In the genomic region with DNA sequence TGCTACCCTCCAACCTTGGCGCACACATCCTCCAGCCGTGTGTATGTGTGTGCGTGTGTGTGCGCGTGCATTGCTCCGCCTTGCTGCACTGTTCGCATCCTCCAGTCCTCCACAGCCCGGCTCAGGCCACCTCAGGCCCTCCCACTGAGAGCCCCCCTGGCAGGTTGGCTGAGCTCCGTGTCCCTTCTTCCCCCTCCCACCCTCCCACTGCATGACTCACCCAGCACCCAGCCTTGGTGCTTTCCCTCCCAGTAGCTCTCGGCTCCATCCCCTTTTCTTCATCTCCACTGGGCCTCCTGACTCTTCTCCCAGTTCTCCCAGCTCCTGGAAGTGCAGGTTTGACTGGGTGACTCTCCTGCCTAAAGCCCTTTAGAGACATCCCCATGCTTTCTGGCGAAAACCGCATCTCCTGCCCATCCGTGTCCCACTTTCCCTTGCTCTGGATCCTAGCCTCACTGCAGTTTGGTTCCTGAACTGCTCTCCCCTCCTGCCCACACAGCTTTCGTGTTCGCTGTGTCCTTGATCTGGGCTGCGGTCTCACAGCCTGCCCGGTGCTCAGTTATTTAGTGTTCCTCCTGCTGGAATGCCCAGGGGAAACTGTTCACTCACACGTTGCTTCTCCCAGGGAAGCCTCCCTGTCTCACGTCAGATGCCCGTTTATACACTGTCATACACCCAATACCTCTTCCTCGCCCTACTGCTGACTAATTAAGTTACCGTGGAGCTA, we compare ENCODE assay signal across 10 cellular contexts. TPM values are rescaled to one million over a fixed set of nuclear protein-coding genes. Genes with fewer than 3 reads are reported as not detected.
DNase-seq lines count a peak whose midpoint lies in the region; ATAC-seq and TF ChIP-seq lines count a peak whose summit lies in the region.
"Had no signal": no experiment of that assay in that cellular context is flagged by ENCODE, and none has a peak within 500 bp of the region (broad histone marks: within the 10 kb centered on the region; RNA-seq: fewer than 3 reads in every experiment).

No MANE protein-coding gene starts in this region.

- peaks cover 24% of the 10 kb centered on the region for H3K79me1 ChIP-seq in mesenchymal stem cell (replicated peaks; ENCODE audit: low read length, poor library complexity, severe bottlenecking)

- H2BK120ac ChIP-seq in mesenchymal stem cell (ENCODE audit: low read depth, low read length), result no peak overlapping the region

- peak; percentile 14 for DNase-seq in cardiac septum (ENCODE audit: low spot score)
- no peak for DNase-seq in Right ventricle myocardium superior
- DNase-seq in astrocyte of the spinal cord (ENCODE audit: low read depth, low spot score), result peak; percentile 27
- no peak for DNase-seq in mesenchymal stem cell
- DNase-seq in NK-92 treated with Interleukin-12 subunit alpha and Interleukin-12 subunit beta, amount 100 ng/mL, for 24 hours (lab: John Stamatoyannopoulos, UW), result no peak
- DNase-seq in activated naive CD4-positive, alpha-beta T cell treated with anti-CD3 and anti-CD28 coated beads, Interleukin-2, amount 50 U/mL, for 16 hours, result no peak
- no peak for DNase-seq in NCI-H748 (lab: John Stamatoyannopoulos, UW; ENCODE audit: unreplicated experiment)
- DNase-seq: activated B cell treated with CpG ODN at 0.5 μM for 24 hours had no signal

- peaks cover 21 to 22% of the 10 kb centered on the region in 2 experiments for H3K36me3 ChIP-seq in mesenchymal stem cell (ENCODE audit: control insufficient read depth in 1 of 2, insufficient read depth in 2 of 2, low read depth in 1 of 2, low read length in 2 of 2)

- peak overlapping the region; percentile 8 for H3K27ac ChIP-seq in mesenchymal stem cell (ENCODE audit: low read length, poor library complexity, severe bottlenecking)
- H3K27ac ChIP-seq: skin epidermis had no signal

- no peak overlapping the region for H3K4ac ChIP-seq in mesenchymal stem cell (ENCODE audit: low read depth in 1 of 2, low read length in 2 of 2)

- H2BK5ac ChIP-seq in mesenchymal stem cell (ENCODE audit: low read depth, low read length, poor library complexity, severe bottlenecking), result no peak overlapping the region

- H3K4me3 ChIP-seq in astrocyte of the spinal cord (ENCODE audit: low read depth, low read length), result no peak overlapping the region
- H3K4me3 ChIP-seq in mesenchymal stem cell (ENCODE audit: insufficient read depth in 1 of 2, low read depth in 1 of 2, low read length in 2 of 2), result peak overlapping the region in 1 of 2 experiments; percentile 55
- H3K4me3 ChIP-seq: skin epidermis had no signal

- H3K9me3 ChIP-seq in mesenchymal stem cell (ENCODE audit: control insufficient read depth, low read length), result no peaks in the 10 kb centered on the region

- peak overlapping the region; percentile 40 for H3K4me2 ChIP-seq in mesenchymal stem cell (ENCODE audit: low read length, poor library complexity, severe bottlenecking)

- peaks cover 20% of the 10 kb centered on the region for H3K4me1 ChIP-seq in mesenchymal stem cell (ENCODE audit: control insufficient read depth, insufficient read depth, low read depth, low read length)

- H2BK12ac ChIP-seq in mesenchymal stem cell (ENCODE audit: low read length in 2 of 2), result no peak overlapping the region

- peak overlapping the region in 1 of 2 experiments; percentile 55 for H3K18ac ChIP-seq in mesenchymal stem cell (ENCODE audit: low read depth in 1 of 2, low read length in 2 of 2)

- H2AK5ac ChIP-seq in mesenchymal stem cell (ENCODE audit: low read length, severe bottlenecking), result no peak overlapping the region

- in situ Hi-C loops in astrocyte of the spinal cord (cut with HindIII; ENCODE audit: low sequenced_read_pairs), result no loop called here

- H3K23ac ChIP-seq in mesenchymal stem cell (ENCODE audit: low read length in 2 of 2), result no peak overlapping the region

- no peak overlapping the region for H4K8ac ChIP-seq in mesenchymal stem cell (ENCODE audit: low read length)

- no peak overlapping the region for H2BK15ac ChIP-seq in mesenchymal stem cell (ENCODE audit: low read depth, poor library complexity, severe bottlenecking)

- whole genome bisulfite sequencing in mesenchymal stem cell, result 74% methylated on average over 22 of the region's 22 CpGs

- peak overlapping the region; percentile 66 for H3K9ac ChIP-seq in mesenchymal stem cell (ENCODE audit: low read length)

- no peak for TF ChIP-seq CTCF in astrocyte of the spinal cord (IDR thresholded peaks at IDR 0.05; ENCODE audit: low read depth, low read length)

- H3K27me3 ChIP-seq in mesenchymal stem cell (ENCODE audit: control insufficient read depth in 1 of 2, insufficient read depth in 1 of 2, low read length in 2 of 2), result no peaks in the 10 kb centered on the region

- H2AFZ ChIP-seq in mesenchymal stem cell (ENCODE audit: low read depth, low read length), result no peak overlapping the region

- no peak overlapping the region for H4K91ac ChIP-seq in mesenchymal stem cell (ENCODE audit: low read length)

- ATAC-seq in Right ventricle myocardium superior (ENCODE audit: poor library complexity) (no peak), GM18909 (IDR thresholded peaks at IDR 0.05; ENCODE audit: poor library complexity, unreplicated experiment) (no peak)

- intact Hi-C loops in cardiac septum (cut with DNase I) (no loop called here), Right ventricle myocardium superior (cut with DNase I) (no loop called here)

- no peak overlapping the region for H3K14ac ChIP-seq in mesenchymal stem cell (ENCODE audit: low read length in 2 of 2)

RNA-seq across cellular contexts. Expression of gene TMEM177, which starts 4.9 kb away (rescaled TPM):
- total RNA-seq in cardiac septum (6.9 TPM), Right ventricle myocardium superior (10.5 TPM)
- polyA plus RNA-seq in mesenchymal stem cell (2013, experiment 1 of 2), result 4.8 TPM
- polyA plus RNA-seq in mesenchymal stem cell (2013, experiment 2 of 2), result 4.5 TPM

Comparison
In these comparisons a context has a peak if more than half of its experiments do, and no peak if none do; other contexts are left out.
1. DNase-seq: peak in cardiac septum (single experiment) and astrocyte of the spinal cord (single experiment); none in Right ventricle myocardium superior (single experiment), mesenchymal stem cell (single experiment), NK-92 treated with Interleukin-12 subunit alpha and Interleukin-12 subunit beta, amount 100 ng/mL, for 24 hours (single experiment), activated naive CD4-positive, alpha-beta T cell treated with anti-CD3 and anti-CD28 coated beads, Interleukin-2, amount 50 U/mL, for 16 hours (single experiment) and NCI-H748 (single experiment).